1 cellular context compared by ENCODE assay signal in the genomic region with DNA sequence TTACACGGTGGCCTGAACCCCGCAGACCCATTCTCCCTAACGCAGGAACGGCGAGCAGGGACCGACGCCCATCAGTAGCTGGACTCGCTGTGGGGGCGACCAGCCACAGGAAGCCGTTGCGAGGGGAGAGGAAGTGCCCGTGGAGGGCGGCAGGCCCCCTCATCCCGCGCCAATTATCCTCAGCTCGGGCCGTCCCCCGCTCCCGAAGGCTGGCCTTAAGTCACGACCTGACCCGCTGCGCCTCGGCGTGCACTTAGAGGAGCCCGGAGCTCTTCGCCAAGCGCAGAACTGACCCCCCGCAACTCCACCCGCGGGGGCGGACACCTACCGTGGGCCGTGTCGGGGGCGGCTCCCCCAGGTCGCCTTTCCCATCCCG.
A peak's percentile ranks its signal among the peaks of the same experiment; 100 is the strongest.
TF ChIP-seq lines count a peak whose summit lies in the region.

No MANE protein-coding gene starts in this region.

TF ChIP-seq in K562, 482 proteins besides CTCF, POLR2A, EP300 and RAD21 (continues in another document):
- TF ChIP-seq ETV6 (IDR thresholded peaks at IDR 0.05; ENCODE audit: borderline replicate concordance in 1 of 2, low read depth in 2 of 2, low read length in 1 of 2) (no peak), ETV6 (CRISPR knock-in tag; IDR thresholded peaks at IDR 0.05; ENCODE audit: borderline replicate concordance) (no peak), SNRNP70 (optimal IDR thresholded peaks at IDR 0.05; ENCODE audit: low read depth, low read length) (no peak), CHD1 (IDR thresholded peaks at IDR 0.05; ENCODE audit: low read length) (peak; percentile 33), NCOA1 (IDR thresholded peaks at IDR 0.05; ENCODE audit: low read depth) (0 out of 2 replicates have a peak, but pooled peaks have one; percentile 22), KLF16 (IDR thresholded peaks at IDR 0.05) (no peak), RBM15 (IDR thresholded peaks at IDR 0.05; ENCODE audit: insufficient read depth, low read length) (0 out of 2 replicates have a peak, but pooled peaks have one; percentile 24), E2F3 (CRISPR knock-in tag; IDR thresholded peaks at IDR 0.05) (no peak), HDAC6 (IDR thresholded peaks at IDR 0.05; ENCODE audit: low read depth, low read length) (no peak), ZNF347 (CRISPR knock-in tag; IDR thresholded peaks at IDR 0.05; ENCODE audit: low read depth) (no peak), ZNF717 (CRISPR knock-in tag; IDR thresholded peaks at IDR 0.05) (no peak), RFX1 (IDR thresholded peaks at IDR 0.05) (no peak; the same call in 1 of the 2 replicates), CBFA2T2 (conservative IDR thresholded peaks at IDR 0.05) (no peak), RUNX1 (IDR thresholded peaks at IDR 0.05; ENCODE audit: low read depth) (no peak), RBBP5 (IDR thresholded peaks at IDR 0.05; ENCODE audit: borderline replicate concordance, insufficient read depth, low read length, poor library complexity, severe bottlenecking) (peak; percentile 43), SPI1 (IDR thresholded peaks at IDR 0.05; ENCODE audit: borderline replicate concordance, low read depth, low read length) (peak; percentile 49; the same call in 1 of the 2 replicates), MIER1 (IDR thresholded peaks at IDR 0.05; ENCODE audit: low read depth) (no peak), ZNF224 (CRISPR knock-in tag; IDR thresholded peaks at IDR 0.05) (no peak), TGIF2 (CRISPR knock-in tag; IDR thresholded peaks at IDR 0.05) (no peak; the same call in 1 of the 2 replicates), THRAP3 (IDR thresholded peaks at IDR 0.05; ENCODE audit: borderline replicate concordance) (no peak), TAF9B (IDR thresholded peaks at IDR 0.05; ENCODE audit: partially characterized antibody) (no peak), DNMT1 (IDR thresholded peaks at IDR 0.05) (no peak), ZNF140 (CRISPR knock-in tag; IDR thresholded peaks at IDR 0.05) (no peak), MCM2 (IDR thresholded peaks at IDR 0.05; ENCODE audit: low read depth) (no peak), ZNF316 (IDR thresholded peaks at IDR 0.05) (no peak), ZNF77 (CRISPR knock-in tag; IDR thresholded peaks at IDR 0.05) (no peak), NR2C1 (IDR thresholded peaks at IDR 0.05) (no peak), NR2C1 (tag; IDR thresholded peaks at IDR 0.05) (no peak), SIRT6 (IDR thresholded peaks at IDR 0.05; ENCODE audit: low read depth, low read length) (no peak), HLTF (IDR thresholded peaks at IDR 0.05) (0 out of 2 replicates have a peak, but pooled peaks have one; percentile 39), SIN3A (IDR thresholded peaks at IDR 0.05; ENCODE audit: borderline replicate concordance in 2 of 2, control insufficient read depth in 1 of 2, low read depth in 2 of 2, low read length in 2 of 2) (no peak), ZEB2 (IDR thresholded peaks at IDR 0.05) (peak; percentile 60; the same call in 1 of the 2 replicates), EP400 (IDR thresholded peaks at IDR 0.05) (no peak; the same call in 1 of the 2 replicates), ZKSCAN8 (CRISPR knock-in tag; IDR thresholded peaks at IDR 0.05) (no peak), ZNF12 (CRISPR knock-in tag; IDR thresholded peaks at IDR 0.05) (no peak)
- TF ChIP-seq, protein P1, sequence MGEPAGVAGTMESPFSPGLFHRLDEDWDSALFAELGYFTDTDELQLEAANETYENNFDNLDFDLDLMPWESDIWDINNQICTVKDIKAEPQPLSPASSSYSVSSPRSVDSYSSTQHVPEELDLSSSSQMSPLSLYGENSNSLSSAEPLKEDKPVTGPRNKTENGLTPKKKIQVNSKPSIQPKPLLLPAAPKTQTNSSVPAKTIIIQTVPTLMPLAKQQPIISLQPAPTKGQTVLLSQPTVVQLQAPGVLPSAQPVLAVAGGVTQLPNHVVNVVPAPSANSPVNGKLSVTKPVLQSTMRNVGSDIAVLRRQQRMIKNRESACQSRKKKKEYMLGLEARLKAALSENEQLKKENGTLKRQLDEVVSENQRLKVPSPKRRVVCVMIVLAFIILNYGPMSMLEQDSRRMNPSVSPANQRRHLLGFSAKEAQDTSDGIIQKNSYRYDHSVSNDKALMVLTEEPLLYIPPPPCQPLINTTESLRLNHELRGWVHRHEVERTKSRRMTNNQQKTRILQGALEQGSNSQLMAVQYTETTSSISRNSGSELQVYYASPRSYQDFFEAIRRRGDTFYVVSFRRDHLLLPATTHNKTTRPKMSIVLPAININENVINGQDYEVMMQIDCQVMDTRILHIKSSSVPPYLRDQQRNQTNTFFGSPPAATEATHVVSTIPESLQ (CRISPR knock-in tag; IDR thresholded peaks at IDR 0.05) = peak; percentile 60; the same call in 1 of the 2 replicates
- TF ChIP-seq, protein P2, sequence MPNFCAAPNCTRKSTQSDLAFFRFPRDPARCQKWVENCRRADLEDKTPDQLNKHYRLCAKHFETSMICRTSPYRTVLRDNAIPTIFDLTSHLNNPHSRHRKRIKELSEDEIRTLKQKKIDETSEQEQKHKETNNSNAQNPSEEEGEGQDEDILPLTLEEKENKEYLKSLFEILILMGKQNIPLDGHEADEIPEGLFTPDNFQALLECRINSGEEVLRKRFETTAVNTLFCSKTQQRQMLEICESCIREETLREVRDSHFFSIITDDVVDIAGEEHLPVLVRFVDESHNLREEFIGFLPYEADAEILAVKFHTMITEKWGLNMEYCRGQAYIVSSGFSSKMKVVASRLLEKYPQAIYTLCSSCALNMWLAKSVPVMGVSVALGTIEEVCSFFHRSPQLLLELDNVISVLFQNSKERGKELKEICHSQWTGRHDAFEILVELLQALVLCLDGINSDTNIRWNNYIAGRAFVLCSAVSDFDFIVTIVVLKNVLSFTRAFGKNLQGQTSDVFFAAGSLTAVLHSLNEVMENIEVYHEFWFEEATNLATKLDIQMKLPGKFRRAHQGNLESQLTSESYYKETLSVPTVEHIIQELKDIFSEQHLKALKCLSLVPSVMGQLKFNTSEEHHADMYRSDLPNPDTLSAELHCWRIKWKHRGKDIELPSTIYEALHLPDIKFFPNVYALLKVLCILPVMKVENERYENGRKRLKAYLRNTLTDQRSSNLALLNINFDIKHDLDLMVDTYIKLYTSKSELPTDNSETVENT (CRISPR knock-in tag; IDR thresholded peaks at IDR 0.05) = peak; percentile 72; the same call in 1 of the 2 replicates
- TF ChIP-seq, protein P3, sequence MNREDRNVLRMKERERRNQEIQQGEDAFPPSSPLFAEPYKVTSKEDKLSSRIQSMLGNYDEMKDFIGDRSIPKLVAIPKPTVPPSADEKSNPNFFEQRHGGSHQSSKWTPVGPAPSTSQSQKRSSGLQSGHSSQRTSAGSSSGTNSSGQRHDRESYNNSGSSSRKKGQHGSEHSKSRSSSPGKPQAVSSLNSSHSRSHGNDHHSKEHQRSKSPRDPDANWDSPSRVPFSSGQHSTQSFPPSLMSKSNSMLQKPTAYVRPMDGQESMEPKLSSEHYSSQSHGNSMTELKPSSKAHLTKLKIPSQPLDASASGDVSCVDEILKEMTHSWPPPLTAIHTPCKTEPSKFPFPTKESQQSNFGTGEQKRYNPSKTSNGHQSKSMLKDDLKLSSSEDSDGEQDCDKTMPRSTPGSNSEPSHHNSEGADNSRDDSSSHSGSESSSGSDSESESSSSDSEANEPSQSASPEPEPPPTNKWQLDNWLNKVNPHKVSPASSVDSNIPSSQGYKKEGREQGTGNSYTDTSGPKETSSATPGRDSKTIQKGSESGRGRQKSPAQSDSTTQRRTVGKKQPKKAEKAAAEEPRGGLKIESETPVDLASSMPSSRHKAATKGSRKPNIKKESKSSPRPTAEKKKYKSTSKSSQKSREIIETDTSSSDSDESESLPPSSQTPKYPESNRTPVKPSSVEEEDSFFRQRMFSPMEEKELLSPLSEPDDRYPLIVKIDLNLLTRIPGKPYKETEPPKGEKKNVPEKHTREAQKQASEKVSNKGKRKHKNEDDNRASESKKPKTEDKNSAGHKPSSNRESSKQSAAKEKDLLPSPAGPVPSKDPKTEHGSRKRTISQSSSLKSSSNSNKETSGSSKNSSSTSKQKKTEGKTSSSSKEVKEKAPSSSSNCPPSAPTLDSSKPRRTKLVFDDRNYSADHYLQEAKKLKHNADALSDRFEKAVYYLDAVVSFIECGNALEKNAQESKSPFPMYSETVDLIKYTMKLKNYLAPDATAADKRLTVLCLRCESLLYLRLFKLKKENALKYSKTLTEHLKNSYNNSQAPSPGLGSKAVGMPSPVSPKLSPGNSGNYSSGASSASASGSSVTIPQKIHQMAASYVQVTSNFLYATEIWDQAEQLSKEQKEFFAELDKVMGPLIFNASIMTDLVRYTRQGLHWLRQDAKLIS (CRISPR knock-in tag; IDR thresholded peaks at IDR 0.05) = 0 out of 2 replicates have a peak, but pooled peaks have one; percentile 24
- TF ChIP-seq, protein P4, sequence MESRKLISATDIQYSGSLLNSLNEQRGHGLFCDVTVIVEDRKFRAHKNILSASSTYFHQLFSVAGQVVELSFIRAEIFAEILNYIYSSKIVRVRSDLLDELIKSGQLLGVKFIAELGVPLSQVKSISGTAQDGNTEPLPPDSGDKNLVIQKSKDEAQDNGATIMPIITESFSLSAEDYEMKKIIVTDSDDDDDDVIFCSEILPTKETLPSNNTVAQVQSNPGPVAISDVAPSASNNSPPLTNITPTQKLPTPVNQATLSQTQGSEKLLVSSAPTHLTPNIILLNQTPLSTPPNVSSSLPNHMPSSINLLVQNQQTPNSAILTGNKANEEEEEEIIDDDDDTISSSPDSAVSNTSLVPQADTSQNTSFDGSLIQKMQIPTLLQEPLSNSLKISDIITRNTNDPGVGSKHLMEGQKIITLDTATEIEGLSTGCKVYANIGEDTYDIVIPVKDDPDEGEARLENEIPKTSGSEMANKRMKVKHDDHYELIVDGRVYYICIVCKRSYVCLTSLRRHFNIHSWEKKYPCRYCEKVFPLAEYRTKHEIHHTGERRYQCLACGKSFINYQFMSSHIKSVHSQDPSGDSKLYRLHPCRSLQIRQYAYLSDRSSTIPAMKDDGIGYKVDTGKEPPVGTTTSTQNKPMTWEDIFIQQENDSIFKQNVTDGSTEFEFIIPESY (CRISPR knock-in tag; IDR thresholded peaks at IDR 0.05) = 0 out of 2 replicates have a peak, but pooled peaks have one; percentile 6
- TF ChIP-seq, protein P5, sequence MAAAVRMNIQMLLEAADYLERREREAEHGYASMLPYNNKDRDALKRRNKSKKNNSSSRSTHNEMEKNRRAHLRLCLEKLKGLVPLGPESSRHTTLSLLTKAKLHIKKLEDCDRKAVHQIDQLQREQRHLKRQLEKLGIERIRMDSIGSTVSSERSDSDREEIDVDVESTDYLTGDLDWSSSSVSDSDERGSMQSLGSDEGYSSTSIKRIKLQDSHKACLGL (CRISPR knock-in tag; IDR thresholded peaks at IDR 0.05; ENCODE audit: borderline replicate concordance, poor library complexity, severe bottlenecking) = no peak
- TF ChIP-seq, protein P6, sequence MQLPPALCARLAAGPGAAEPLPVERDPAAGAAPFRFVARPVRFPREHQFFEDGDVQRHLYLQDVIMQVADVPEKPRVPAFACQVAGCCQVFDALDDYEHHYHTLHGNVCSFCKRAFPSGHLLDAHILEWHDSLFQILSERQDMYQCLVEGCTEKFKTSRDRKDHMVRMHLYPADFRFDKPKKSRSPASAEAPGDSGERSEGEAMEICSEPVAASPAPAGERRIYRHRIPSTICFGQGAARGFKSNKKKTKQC (CRISPR knock-in tag; IDR thresholded peaks at IDR 0.05) = no peak
- TF ChIP-seq, protein P7, sequence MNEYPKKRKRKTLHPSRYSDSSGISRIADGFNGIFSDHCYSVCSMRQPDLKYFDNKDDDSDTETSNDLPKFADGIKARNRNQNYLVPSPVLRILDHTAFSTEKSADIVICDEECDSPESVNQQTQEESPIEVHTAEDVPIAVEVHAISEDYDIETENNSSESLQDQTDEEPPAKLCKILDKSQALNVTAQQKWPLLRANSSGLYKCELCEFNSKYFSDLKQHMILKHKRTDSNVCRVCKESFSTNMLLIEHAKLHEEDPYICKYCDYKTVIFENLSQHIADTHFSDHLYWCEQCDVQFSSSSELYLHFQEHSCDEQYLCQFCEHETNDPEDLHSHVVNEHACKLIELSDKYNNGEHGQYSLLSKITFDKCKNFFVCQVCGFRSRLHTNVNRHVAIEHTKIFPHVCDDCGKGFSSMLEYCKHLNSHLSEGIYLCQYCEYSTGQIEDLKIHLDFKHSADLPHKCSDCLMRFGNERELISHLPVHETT (CRISPR knock-in tag; conservative IDR thresholded peaks at IDR 0.05 in 1 of 2, IDR thresholded peaks at IDR 0.05 in 1 of 2) = no peak
- TF ChIP-seq, protein P8, sequence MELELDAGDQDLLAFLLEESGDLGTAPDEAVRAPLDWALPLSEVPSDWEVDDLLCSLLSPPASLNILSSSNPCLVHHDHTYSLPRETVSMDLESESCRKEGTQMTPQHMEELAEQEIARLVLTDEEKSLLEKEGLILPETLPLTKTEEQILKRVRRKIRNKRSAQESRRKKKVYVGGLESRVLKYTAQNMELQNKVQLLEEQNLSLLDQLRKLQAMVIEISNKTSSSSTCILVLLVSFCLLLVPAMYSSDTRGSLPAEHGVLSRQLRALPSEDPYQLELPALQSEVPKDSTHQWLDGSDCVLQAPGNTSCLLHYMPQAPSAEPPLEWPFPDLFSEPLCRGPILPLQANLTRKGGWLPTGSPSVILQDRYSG (tag; conservative IDR thresholded peaks at IDR 0.05; ENCODE audit: low read depth) = no peak
- TF ChIP-seq, protein P9, sequence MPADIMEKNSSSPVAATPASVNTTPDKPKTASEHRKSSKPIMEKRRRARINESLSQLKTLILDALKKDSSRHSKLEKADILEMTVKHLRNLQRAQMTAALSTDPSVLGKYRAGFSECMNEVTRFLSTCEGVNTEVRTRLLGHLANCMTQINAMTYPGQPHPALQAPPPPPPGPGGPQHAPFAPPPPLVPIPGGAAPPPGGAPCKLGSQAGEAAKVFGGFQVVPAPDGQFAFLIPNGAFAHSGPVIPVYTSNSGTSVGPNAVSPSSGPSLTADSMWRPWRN (IDR thresholded peaks at IDR 0.05; ENCODE audit: low read depth) = no peak
- TF ChIP-seq, protein P10, sequence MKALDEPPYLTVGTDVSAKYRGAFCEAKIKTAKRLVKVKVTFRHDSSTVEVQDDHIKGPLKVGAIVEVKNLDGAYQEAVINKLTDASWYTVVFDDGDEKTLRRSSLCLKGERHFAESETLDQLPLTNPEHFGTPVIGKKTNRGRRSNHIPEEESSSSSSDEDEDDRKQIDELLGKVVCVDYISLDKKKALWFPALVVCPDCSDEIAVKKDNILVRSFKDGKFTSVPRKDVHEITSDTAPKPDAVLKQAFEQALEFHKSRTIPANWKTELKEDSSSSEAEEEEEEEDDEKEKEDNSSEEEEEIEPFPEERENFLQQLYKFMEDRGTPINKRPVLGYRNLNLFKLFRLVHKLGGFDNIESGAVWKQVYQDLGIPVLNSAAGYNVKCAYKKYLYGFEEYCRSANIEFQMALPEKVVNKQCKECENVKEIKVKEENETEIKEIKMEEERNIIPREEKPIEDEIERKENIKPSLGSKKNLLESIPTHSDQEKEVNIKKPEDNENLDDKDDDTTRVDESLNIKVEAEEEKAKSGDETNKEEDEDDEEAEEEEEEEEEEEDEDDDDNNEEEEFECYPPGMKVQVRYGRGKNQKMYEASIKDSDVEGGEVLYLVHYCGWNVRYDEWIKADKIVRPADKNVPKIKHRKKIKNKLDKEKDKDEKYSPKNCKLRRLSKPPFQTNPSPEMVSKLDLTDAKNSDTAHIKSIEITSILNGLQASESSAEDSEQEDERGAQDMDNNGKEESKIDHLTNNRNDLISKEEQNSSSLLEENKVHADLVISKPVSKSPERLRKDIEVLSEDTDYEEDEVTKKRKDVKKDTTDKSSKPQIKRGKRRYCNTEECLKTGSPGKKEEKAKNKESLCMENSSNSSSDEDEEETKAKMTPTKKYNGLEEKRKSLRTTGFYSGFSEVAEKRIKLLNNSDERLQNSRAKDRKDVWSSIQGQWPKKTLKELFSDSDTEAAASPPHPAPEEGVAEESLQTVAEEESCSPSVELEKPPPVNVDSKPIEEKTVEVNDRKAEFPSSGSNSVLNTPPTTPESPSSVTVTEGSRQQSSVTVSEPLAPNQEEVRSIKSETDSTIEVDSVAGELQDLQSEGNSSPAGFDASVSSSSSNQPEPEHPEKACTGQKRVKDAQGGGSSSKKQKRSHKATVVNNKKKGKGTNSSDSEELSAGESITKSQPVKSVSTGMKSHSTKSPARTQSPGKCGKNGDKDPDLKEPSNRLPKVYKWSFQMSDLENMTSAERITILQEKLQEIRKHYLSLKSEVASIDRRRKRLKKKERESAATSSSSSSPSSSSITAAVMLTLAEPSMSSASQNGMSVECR (CRISPR knock-in tag; IDR thresholded peaks at IDR 0.05) = no peak
